Comparison of ENCODE assay signal across 20 cellular contexts in the genomic region with DNA sequence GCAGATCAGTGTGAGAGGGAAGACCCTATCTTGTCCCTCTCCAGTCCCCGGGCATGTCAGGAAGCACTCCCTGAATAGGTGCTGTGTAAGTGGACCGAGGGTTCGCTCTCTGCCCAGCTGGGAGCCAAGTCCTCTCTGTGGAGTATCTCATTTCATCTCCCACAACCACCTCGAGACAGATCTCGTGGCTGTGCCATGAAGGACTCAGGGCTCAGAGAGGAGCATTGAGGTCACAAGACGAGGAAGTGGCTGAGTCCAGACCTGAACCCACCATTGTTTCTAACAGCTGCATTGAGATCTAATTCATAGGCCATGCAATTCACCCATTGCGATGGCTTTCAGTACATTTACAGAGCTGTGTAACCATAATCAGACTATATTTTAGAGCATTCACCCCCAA. TPM values are rescaled to one million over a fixed set of nuclear protein-coding genes. Genes with fewer than 3 reads are reported as not detected.
DNase-seq lines count a peak whose midpoint lies in the region; ATAC-seq, FAIRE-seq and TF ChIP-seq lines count a peak whose summit lies in the region.
"Had no signal": no experiment of that assay in that cellular context is flagged by ENCODE, and none has a peak within 500 bp of the region (broad histone marks: within the 10 kb centered on the region; RNA-seq: fewer than 3 reads in every experiment).

No MANE protein-coding gene starts in this region.

- TF ChIP-seq EP300 in HepG2 (IDR thresholded peaks at IDR 0.05; ENCODE audit: low read depth in 2 of 2, low read length in 2 of 2), result no peak
- TF ChIP-seq EP300 in HepG2 (CRISPR knock-in tag; IDR thresholded peaks at IDR 0.05; ENCODE audit: borderline replicate concordance), result no peak

- ATAC-seq in HepG2 (no peak), right lobe of liver (no peak), HG03565 (IDR thresholded peaks at IDR 0.05; ENCODE audit: unreplicated experiment) (no peak)
- ATAC-seq: GM23338, HCT116 had no signal

- H3K9ac ChIP-seq in HepG2 (ENCODE audit: insufficient read depth, low read depth, low read length), result no peak overlapping the region
- H3K9ac ChIP-seq: BLaER1 treated with 17β-estradiol and CSF1 and Interleukin-3, amounts not matched to agents 10 nM and 100 nM had no signal

- CTCF ChIA-PET in HepG2 (lab: Yijun Ruan, JAX; ENCODE audit: low intra/inter-chr PET ratio, low total read pairs), result no interaction called here

- DNase-seq in HepG2 (ENCODE audit: low spot score), result no peak
- DNase-seq in right lobe of liver, result no peak
- peak; percentile 84 for DNase-seq in SK-MEL-5 (ENCODE audit: low read depth, low spot score)
- peak; percentile 28 for DNase-seq in myocyte (ENCODE audit: low read depth)
- DNase-seq in COLO668 (lab: John Stamatoyannopoulos, UW; ENCODE audit: unreplicated experiment), result no peak
- no peak for DNase-seq in HK-2 (ENCODE audit: unreplicated experiment)
- no peak for DNase-seq in SK-N-DZ (ENCODE audit: low spot score)
- DNase-seq: Caco-2; CD4-positive, CD25-positive, alpha-beta regulatory T cell; CD8-positive, alpha-beta memory T cell; DMS153; DMS79; GDM1; H7; HFFc6 had no signal

- TF ChIP-seq POLR2A in HepG2 (IDR thresholded peaks at IDR 0.05; ENCODE audit: insufficient read depth in 1 of 2, low read depth in 2 of 2, low read length in 2 of 2) (no peak), right lobe of liver (IDR thresholded peaks at IDR 0.05) (no peak)

- no TSS peak for BruUV-seq in HepG2 (replicated peaks; lab: Mats Ljungman, UMichigan)

- H4K20me1 ChIP-seq in HepG2 (ENCODE audit: insufficient read depth, low read length), result no peaks in the 10 kb centered on the region
- H4K20me1 ChIP-seq: BLaER1 treated with 17β-estradiol and CSF1 and Interleukin-3, amounts not matched to agents 10 nM and 100 nM had no signal

- FAIRE-seq in HepG2 (lab: Jason Lieb, UNC), result no peak
- FAIRE-seq: D721Med had no signal

- peaks cover 26 to 91% of the 10 kb centered on the region in 2 experiments for H3K27me3 ChIP-seq in HepG2 (ENCODE audit: control insufficient read depth in 1 of 2, insufficient read depth in 2 of 2, low read length in 2 of 2)
- H3K27me3 ChIP-seq in right lobe of liver, result no peaks in the 10 kb centered on the region
- H3K27me3 ChIP-seq: BLaER1 treated with 17β-estradiol and CSF1 and Interleukin-3, amounts not matched to agents 10 nM and 100 nM had no signal

- intact Hi-C loops in HepG2 (cut with micrococcal nuclease; ENCODE audit: unreplicated experiment), result no loop called here
- intact Hi-C loops in right lobe of liver (cut with DNase I), result no loop called here

- H3K4me1 ChIP-seq in HepG2 (ENCODE audit: insufficient read depth, low read length) (no peaks in the 10 kb centered on the region), right lobe of liver (no peaks in the 10 kb centered on the region)

- no peak overlapping the region for H3K4me3 ChIP-seq in HepG2 (replicated peaks in 1 of 3; ENCODE audit: insufficient read depth in 1 of 3, low read depth in 2 of 3, low read length in 3 of 3)
- no peak overlapping the region for H3K4me3 ChIP-seq in right lobe of liver
- H3K4me3 ChIP-seq: BLaER1 treated with 17β-estradiol and CSF1 and Interleukin-3, amounts not matched to agents 10 nM and 100 nM; GM23338 had no signal

- in situ Hi-C loops in HepG2 (cut with HindIII; ENCODE audit: extremely low pct_ligation_motif_present, low pct_unique_long_range_greater_than_20kb), result no loop called here
- in situ Hi-C loops in SK-MEL-5 (cut with HindIII; ENCODE audit: low pct_unique_long_range_greater_than_20kb, low sequenced_read_pairs), result no loop called here

- H3K27ac ChIP-seq in HepG2 (ENCODE audit: extremely low read length, insufficient read depth, low read length) (no peak overlapping the region), right lobe of liver (no peak overlapping the region)
- H3K27ac ChIP-seq: BLaER1 treated with 17β-estradiol and CSF1 and Interleukin-3, amounts not matched to agents 10 nM and 100 nM had no signal

- H3K9me3 ChIP-seq in HepG2 (ENCODE audit: low read length), result no peaks in the 10 kb centered on the region
- no peaks in the 10 kb centered on the region for H3K9me3 ChIP-seq in right lobe of liver
- H3K9me3 ChIP-seq: Caco-2 had no signal

- WGBS in HepG2 (ENCODE audit: low lambda C conversion rate), result 15% methylated on average over 6 of the region's 7 CpGs
- WGBS in right lobe of liver (ENCODE audit: insufficient coverage, low coverage, low lambda C conversion rate, missing lambda C conversion rate), result 60% methylated on average over 1 of the region's 7 CpGs

- no peak overlapping the region for H2AFZ ChIP-seq in HepG2 (ENCODE audit: low read length)
- H2AFZ ChIP-seq: GM23338 had no signal

- TF ChIP-seq CTCF in HepG2 (CRISPR knock-in tag; IDR thresholded peaks at IDR 0.05) (no peak), right lobe of liver (IDR thresholded peaks at IDR 0.05) (no peak)

- H3K36me3 ChIP-seq in HepG2 (replicated peaks in 1 of 2; ENCODE audit: control insufficient read depth in 1 of 2, insufficient read depth in 2 of 2, low read length in 2 of 2) (no peaks in the 10 kb centered on the region), right lobe of liver (no peaks in the 10 kb centered on the region)
- H3K36me3 ChIP-seq: BLaER1 treated with 17β-estradiol and CSF1 and Interleukin-3, amounts not matched to agents 10 nM and 100 nM had no signal

- POLR2A ChIA-PET in HepG2 (lab: Yijun Ruan, JAX), result interaction anchor here (1.3 kb wide), 1 partner anchor 35 kb away, joined by 3 read pairs; a partner anchor contains a TSS

- no peaks in the 10 kb centered on the region for H3K79me2 ChIP-seq in HepG2 (ENCODE audit: insufficient read depth, low read length)

- H3K4me2 ChIP-seq in HepG2 (ENCODE audit: low read depth, low read length), result no peak overlapping the region
- H3K4me2 ChIP-seq: BLaER1 treated with 17β-estradiol and CSF1 and Interleukin-3, amounts not matched to agents 10 nM and 100 nM; GM23338 had no signal

- no peak for TF ChIP-seq RAD21 in HepG2 (CRISPR knock-in tag; IDR thresholded peaks at IDR 0.05)

RNA-seq across cellular contexts. Expression of a gene that starts 34.7 kb away (rescaled TPM):
- total RNA-seq in HepG2 (2016; rRNA removed; fragmentation: Illumina TruSeq; extraction: Trizol), result 28.0 and 40.5 TPM in 2 replicates
- 42.2 and 47.4 TPM in 2 replicates for total RNA-seq in HepG2 (2016; cell fraction: cytosol; rRNA removed; fragmentation: Illumina TruSeq; extraction: Trizol; ENCODE audit: low read depth)
- 26.0 and 32.7 TPM in 2 replicates for total RNA-seq in HepG2 (2016; cell fraction: insoluble cytoplasmic fraction; rRNA removed; fragmentation: Illumina TruSeq; extraction: Trizol)
- total RNA-seq in HepG2 (2016; cell fraction: membrane; rRNA removed; fragmentation: Illumina TruSeq; extraction: Trizol), result 41.8 and 44.6 TPM in 2 replicates
- total RNA-seq in HepG2 (2016; cell fraction: nucleus; rRNA removed; fragmentation: Illumina TruSeq; extraction: Trizol), result 52.2 and 59.0 TPM in 2 replicates
- polyA plus RNA-seq in HepG2 (2011; rRNA removed), result 72.7 and 79.2 TPM in 2 replicates
- 37.3 and 55.0 TPM in 2 replicates for polyA plus RNA-seq in HepG2 (2011; cell fraction: cytosol; rRNA removed)
- 168 and 204 TPM in 2 replicates for polyA plus RNA-seq in HepG2 (2011; cell fraction: nucleus; rRNA removed)
- polyA plus RNA-seq in HepG2 (2012), result 88.7 and 102 TPM in 2 replicates
- polyA plus RNA-seq in HepG2 (2016; cell fraction: cytosol; fragmentation: Illumina TruSeq; extraction: Trizol; ENCODE audit: low read depth), result 6.6 and 6.7 TPM in 2 replicates
- 48.8 and 56.0 TPM in 2 replicates for polyA plus RNA-seq in HepG2 (2016; cell fraction: insoluble cytoplasmic fraction; fragmentation: Illumina TruSeq; extraction: Trizol; ENCODE audit: low read depth)
- polyA plus RNA-seq in HepG2 (2016; cell fraction: membrane; fragmentation: Illumina TruSeq; extraction: Trizol; ENCODE audit: low read depth), result 27.8 and 29.3 TPM in 2 replicates
- 245 and 266 TPM in 2 replicates for polyA plus RNA-seq in HepG2 (2016; cell fraction: nucleus; fragmentation: Illumina TruSeq; extraction: Trizol; ENCODE audit: insufficient read depth, low read depth)
- polyA minus RNA-seq in HepG2 (2011; rRNA and poly(A)+ RNA removed; ENCODE audit: low replicate concordance), result 15.4 and 22.9 TPM in 2 replicates
- polyA minus RNA-seq in HepG2 (2011; cell fraction: cytosol; rRNA and poly(A)+ RNA removed), result 18.4 and 26.0 TPM in 2 replicates
- polyA minus RNA-seq in HepG2 (2011; cell fraction: nucleus; rRNA and poly(A)+ RNA removed), result 99.9 and 121 TPM in 2 replicates
- 10 to 100 TPM; 18.1 to 25.3 (median 22.2) TPM for total RNA-seq in right lobe of liver
- 16.9 and 20.0 TPM in 2 replicates for total RNA-seq in SK-MEL-5 (2014; rRNA removed; shearing (Covaris generic))
- 67.1 and 85.3 TPM in 2 replicates for polyA plus RNA-seq in SK-MEL-5 (2015; cell fraction: cytosol; rRNA removed)
- polyA plus RNA-seq in SK-MEL-5 (2015; cell fraction: nucleus; rRNA removed), result 214 and 217 TPM in 2 replicates
- 18.5 and 25.0 TPM in 2 replicates for total RNA-seq in myocyte
- polyA plus RNA-seq in myocyte (2012), result 57.8 TPM
- 14.1 and 16.8 TPM in 2 replicates for polyA plus RNA-seq in SK-N-DZ (2014; cell fraction: cytosol; rRNA removed)
- polyA plus RNA-seq in SK-N-DZ (2014; cell fraction: nucleus; rRNA removed), result 88.4 and 135 TPM in 2 replicates

Comparison
In these comparisons a context has a peak if more than half of its experiments do, and no peak if none do; other contexts are left out.
1. DNase-seq: peak in SK-MEL-5 (single experiment) and myocyte (single experiment); none in HepG2 (single experiment), right lobe of liver (0 of 3), COLO668 (single experiment), HK-2 (single experiment) and SK-N-DZ (single experiment).